38 cellular contexts compared by ENCODE assay signal in genomic region chr12:131596115-131596514, GRCh38.
"Had no signal": no experiment of that assay in that cellular context is flagged by ENCODE, and none has a peak within 500 bp of the region (broad histone marks: within the 10 kb centered on the region; RNA-seq: fewer than 3 reads in every experiment).

No MANE protein-coding gene starts in this region.

- H3K4me3 ChIP-seq: adrenal gland, ascending aorta, body of pancreas, breast epithelium, cardiac muscle cell had no signal

- H3K9me3 Mint-ChIP-seq: activated naive CD4-positive, alpha-beta T cell treated with anti-CD3 and anti-CD28 coated beads for 36 hours; activated naive CD4-positive, alpha-beta T cell treated with anti-CD3 and anti-CD28 coated beads, Interleukin-2, amount 10 ng/mL, durations not matched to agents 7 days and 5 days; activated naive CD4-positive, alpha-beta T cell treated with anti-CD3 and anti-CD28 coated beads, Interleukin-2, amount 50 U/mL, for 24 hours; activated naive CD4-positive, alpha-beta T cell treated with anti-CD3 and anti-CD28 coated beads, Interleukin-2, amount 50 U/mL, for 72 hours; activated naive CD8-positive, alpha-beta T cell treated with anti-CD3 and anti-CD28 coated beads for 36 hours; activated naive CD8-positive, alpha-beta T cell treated with anti-CD3 and anti-CD28 coated beads, Interleukin-2, amount 10 ng/mL, durations not matched to agents 7 days and 5 days; activated naive CD8-positive, alpha-beta T cell treated with anti-CD3 and anti-CD28 coated beads, Interleukin-2, amount 50 U/mL, for 24 hours; activated T-cell treated with anti-CD3 and anti-CD28 coated beads, Interleukin-2, amount 50 U/mL, for 24 hours; activated T-cell treated with anti-CD3 and anti-CD28 coated beads, Interleukin-2, amount 50 U/mL, for 4 hours; activated T-cell treated with anti-CD3 and anti-CD28 coated beads, Interleukin-2, amount 50 U/mL, for 72 hours; activated T-helper 1 cell treated with anti-CD3 and anti-CD28 coated beads, Interleukin-12 subunit alpha, Interleukin-12 subunit beta, Interleukin-2, Interleukin-4 antibody, amounts not matched to agents 30 ng/mL and 10 ng/mL and 1 ng/mL, durations not matched to agents 14 hours and 24 hours and 36 hours; activated T-helper 17 cell treated with anti-CD3 and anti-CD28 coated beads, Interleukin-2, amount 50 U/mL, for 72 hours; activated T-helper 2 cell treated with anti-CD3 and anti-CD28 coated beads, Interferon-gamma antibody, Interleukin-2, Interleukin-4, amounts not matched to agents 10 μg/mL and 5 μg/mL and 100 μg/mL, durations not matched to agents 14 hours and 24 hours and 36 hours; central memory CD8-positive, alpha-beta T cell had no signal

- H3K27ac ChIP-seq: adrenal gland, ascending aorta, body of pancreas, brain microvascular endothelial cell, breast epithelium, cardiac muscle cell had no signal

- DNase-seq: activated effector memory CD4-positive, alpha-beta T cell treated with anti-CD3 and anti-CD28 coated beads, Interleukin-2, amount 50 U/mL, for 16 hours; activated effector memory CD4-positive, alpha-beta T cell treated with Interleukin-2 at 50 U/mL for 16 hours; activated gamma-delta T cell; activated gamma-delta T cell treated with Interleukin-2 at 50 U/mL for 16 hours; activated naive CD4-positive, alpha-beta T cell; activated naive CD4-positive, alpha-beta T cell treated with anti-CD3 and anti-CD28 coated beads for 36 hours; activated naive CD4-positive, alpha-beta T cell treated with anti-CD3 and anti-CD28 coated beads, Interleukin-2, amount 10 ng/mL, durations not matched to agents 7 days and 5 days; activated naive CD4-positive, alpha-beta T cell treated with anti-CD3 and anti-CD28 coated beads, Interleukin-2, amount 50 U/mL, for 16 hours; activated naive CD4-positive, alpha-beta T cell treated with Interleukin-2 at 50 U/mL for 16 hours; activated naive CD8-positive, alpha-beta T cell treated with anti-CD3 and anti-CD28 coated beads for 36 hours; activated naive CD8-positive, alpha-beta T cell treated with anti-CD3 and anti-CD28 coated beads, Interleukin-2, amount 10 ng/mL, durations not matched to agents 7 days and 5 days; activated naive CD8-positive, alpha-beta T cell treated with anti-CD3 and anti-CD28 coated beads, Interleukin-2, amount 50 U/mL, for 24 hours; activated T-cell treated with anti-CD3 and anti-CD28 coated beads, Interleukin-2, amount 50 U/mL, for 1 hour; activated T-cell treated with anti-CD3 and anti-CD28 coated beads, Interleukin-2, amount 50 U/mL, for 24 hours; activated T-cell treated with anti-CD3 and anti-CD28 coated beads, Interleukin-2, amount 50 U/mL, for 4 hours; activated T-cell treated with anti-CD3 and anti-CD28 coated beads, Interleukin-2, amount 50 U/mL, for 48 hours; activated T-cell treated with anti-CD3 and anti-CD28 coated beads, Interleukin-2, amount 50 U/mL, for 72 hours; adrenal gland; amniotic stem cell; amygdala; anterior cingulate cortex; aorta; body of pancreas; brain microvascular endothelial cell; caudate nucleus; central memory CD4-positive, alpha-beta T cell; cerebellar nuclear complex had no signal

- H3K36me3 Mint-ChIP-seq: activated naive CD4-positive, alpha-beta T cell treated with anti-CD3 and anti-CD28 coated beads, Interleukin-2, amount 10 ng/mL, durations not matched to agents 7 days and 5 days; activated naive CD4-positive, alpha-beta T cell treated with anti-CD3 and anti-CD28 coated beads, Interleukin-2, amount 50 U/mL, for 24 hours; activated naive CD4-positive, alpha-beta T cell treated with anti-CD3 and anti-CD28 coated beads, Interleukin-2, amount 50 U/mL, for 72 hours; activated naive CD8-positive, alpha-beta T cell; activated naive CD8-positive, alpha-beta T cell treated with anti-CD3 and anti-CD28 coated beads for 36 hours; activated naive CD8-positive, alpha-beta T cell treated with anti-CD3 and anti-CD28 coated beads, Interleukin-2, amount 10 ng/mL, durations not matched to agents 7 days and 5 days; brain had no signal

- H3K9me3 ChIP-seq: adrenal gland, ascending aorta, body of pancreas, breast epithelium had no signal

- H3K4me1 ChIP-seq: adrenal gland, ascending aorta, body of pancreas, breast epithelium had no signal

- H3K27ac Mint-ChIP-seq: activated naive CD4-positive, alpha-beta T cell treated with anti-CD3 and anti-CD28 coated beads for 36 hours; activated naive CD4-positive, alpha-beta T cell treated with anti-CD3 and anti-CD28 coated beads, Interleukin-2, amount 10 ng/mL, durations not matched to agents 7 days and 5 days; activated naive CD4-positive, alpha-beta T cell treated with anti-CD3 and anti-CD28 coated beads, Interleukin-2, amount 50 U/mL, for 24 hours; activated naive CD4-positive, alpha-beta T cell treated with anti-CD3 and anti-CD28 coated beads, Interleukin-2, amount 50 U/mL, for 72 hours; activated naive CD8-positive, alpha-beta T cell; activated naive CD8-positive, alpha-beta T cell treated with anti-CD3 and anti-CD28 coated beads for 36 hours; activated naive CD8-positive, alpha-beta T cell treated with anti-CD3 and anti-CD28 coated beads, Interleukin-2, amount 10 ng/mL, durations not matched to agents 7 days and 5 days; activated naive CD8-positive, alpha-beta T cell treated with anti-CD3 and anti-CD28 coated beads, Interleukin-2, amount 50 U/mL, for 24 hours; activated T-cell treated with anti-CD3 and anti-CD28 coated beads, Interleukin-2, amount 50 U/mL, for 24 hours; activated T-cell treated with anti-CD3 and anti-CD28 coated beads, Interleukin-2, amount 50 U/mL, for 72 hours; activated T-helper 1 cell treated with anti-CD3 and anti-CD28 coated beads, Interleukin-12 subunit alpha, Interleukin-12 subunit beta, Interleukin-2, Interleukin-4 antibody, amounts not matched to agents 30 ng/mL and 10 ng/mL and 1 ng/mL, durations not matched to agents 14 hours and 24 hours and 36 hours; activated T-helper 17 cell treated with anti-CD3 and anti-CD28 coated beads, Interleukin-2, amount 50 U/mL, for 72 hours; activated T-helper 2 cell treated with anti-CD3 and anti-CD28 coated beads, Interferon-gamma antibody, Interleukin-2, Interleukin-4, amounts not matched to agents 10 μg/mL and 5 μg/mL and 100 μg/mL, durations not matched to agents 14 hours and 24 hours and 36 hours had no signal

- H3K36me3 ChIP-seq: adrenal gland, ascending aorta, brain microvascular endothelial cell, breast epithelium, cardiac muscle cell had no signal

- H3K4me3 Mint-ChIP-seq: activated naive CD4-positive, alpha-beta T cell treated with anti-CD3 and anti-CD28 coated beads for 36 hours; activated naive CD4-positive, alpha-beta T cell treated with anti-CD3 and anti-CD28 coated beads, Interleukin-2, amount 10 ng/mL, durations not matched to agents 7 days and 5 days; activated naive CD4-positive, alpha-beta T cell treated with anti-CD3 and anti-CD28 coated beads, Interleukin-2, amount 50 U/mL, for 24 hours; activated naive CD8-positive, alpha-beta T cell; activated naive CD8-positive, alpha-beta T cell treated with anti-CD3 and anti-CD28 coated beads for 36 hours; activated naive CD8-positive, alpha-beta T cell treated with anti-CD3 and anti-CD28 coated beads, Interleukin-2, amount 10 ng/mL, durations not matched to agents 7 days and 5 days; activated naive CD8-positive, alpha-beta T cell treated with anti-CD3 and anti-CD28 coated beads, Interleukin-2, amount 50 U/mL, for 24 hours; activated T-cell treated with anti-CD3 and anti-CD28 coated beads, Interleukin-2, amount 50 U/mL, for 24 hours; activated T-cell treated with anti-CD3 and anti-CD28 coated beads, Interleukin-2, amount 50 U/mL, for 4 hours; activated T-cell treated with anti-CD3 and anti-CD28 coated beads, Interleukin-2, amount 50 U/mL, for 72 hours; activated T-helper 1 cell treated with anti-CD3 and anti-CD28 coated beads, Interleukin-12 subunit alpha, Interleukin-12 subunit beta, Interleukin-2, Interleukin-4 antibody, amounts not matched to agents 30 ng/mL and 10 ng/mL and 1 ng/mL, durations not matched to agents 14 hours and 24 hours and 36 hours; activated T-helper 17 cell treated with anti-CD3 and anti-CD28 coated beads, Interleukin-2, amount 50 U/mL, for 72 hours; brain; central memory CD8-positive, alpha-beta T cell had no signal

- H3K27me3 ChIP-seq: adrenal gland, ascending aorta, body of pancreas, brain microvascular endothelial cell, cardiac muscle cell had no signal

- H3K27me3 Mint-ChIP-seq: activated naive CD4-positive, alpha-beta T cell treated with anti-CD3 and anti-CD28 coated beads, Interleukin-2, amount 50 U/mL, for 24 hours; activated naive CD8-positive, alpha-beta T cell; activated naive CD8-positive, alpha-beta T cell treated with anti-CD3 and anti-CD28 coated beads for 36 hours; activated naive CD8-positive, alpha-beta T cell treated with anti-CD3 and anti-CD28 coated beads, Interleukin-2, amount 10 ng/mL, durations not matched to agents 7 days and 5 days; activated naive CD8-positive, alpha-beta T cell treated with anti-CD3 and anti-CD28 coated beads, Interleukin-2, amount 50 U/mL, for 24 hours; activated T-cell treated with anti-CD3 and anti-CD28 coated beads, Interleukin-2, amount 50 U/mL, for 24 hours; activated T-helper 17 cell treated with anti-CD3 and anti-CD28 coated beads, Interleukin-2, amount 50 U/mL, for 72 hours; brain; central memory CD8-positive, alpha-beta T cell had no signal

- ATAC-seq: activated naive CD4-positive, alpha-beta T cell treated with anti-CD3 and anti-CD28 coated beads, Interleukin-2, amount 50 U/mL, for 72 hours; activated naive CD8-positive, alpha-beta T cell treated with anti-CD3 and anti-CD28 coated beads, Interleukin-2, amount 50 U/mL, for 24 hours; activated T-cell treated with anti-CD3 and anti-CD28 coated beads, Interleukin-2, amount 50 U/mL, for 4 hours; activated T-helper 17 cell treated with anti-CD3 and anti-CD28 coated beads, Interleukin-2, amount 50 U/mL, for 72 hours; body of pancreas had no signal
